ENCODE assay signal across 8 cellular contexts in genomic region chr14:104753528-104754212, GRCh38. TPM values are rescaled to one million over a fixed set of nuclear protein-coding genes. Genes with fewer than 3 reads are reported as not detected.
DNase-seq lines count a peak whose midpoint lies in the region; ATAC-seq, FAIRE-seq and TF ChIP-seq lines count a peak whose summit lies in the region.

No MANE protein-coding gene starts in this region.

- H2BK120ac ChIP-seq in H1 (replicated peaks; ENCODE audit: low read depth, low read length): no peak overlapping the region

- H3K27me3 ChIP-seq in DND-41 (ENCODE audit: insufficient read depth, low read length, poor library complexity) (no peaks in the 10 kb centered on the region), H1 (replicated peaks in 1 of 4; ENCODE audit: control insufficient read depth in 3 of 4, extremely low read depth in 1 of 4, insufficient read depth in 3 of 4, low read length in 3 of 4) (no peaks in the 10 kb centered on the region; a peak in 1 of 7 replicates)

- intact Hi-C loops in OCI-LY7 (cut with micrococcal nuclease; ENCODE audit: unreplicated experiment): loop anchor here (1.0 to 10.0 kb wide), 4 partner anchors 41 to 271 kb away; partner anchors contain the start of gene CDCA4

- no peak overlapping the region for H2BK15ac ChIP-seq in H1 (ENCODE audit: low read length)

- CTCF ChIA-PET in OCI-LY7 (lab: Charles Lee; ENCODE audit: unreplicated experiment) (interaction anchor here (1.4 kb wide), 1 partner anchor 15 kb away, joined by 6 read pairs; no protein-coding TSS in a partner anchor), H1 (lab: Charles Lee; ENCODE audit: partially characterized antibody) (interaction anchor here (0.6 to 2.6 kb wide), 12 partner anchors 12 to 805 kb away, joined by 3 to 11 read pairs (median 4); partner anchors contain the start of genes ADSS1 and ZBTB42)

- H3K4me1 ChIP-seq in DND-41 (ENCODE audit: insufficient read depth, low read length): peaks cover 55% of the 10 kb centered on the region
- H3K4me1 ChIP-seq in OCI-LY7 (ENCODE audit: insufficient read depth, low read length, poor library complexity, severe bottlenecking): peaks cover 57% of the 10 kb centered on the region
- H3K4me1 ChIP-seq in H1 (replicated peaks in 1 of 4; ENCODE audit: control insufficient read depth in 3 of 4, insufficient read depth in 4 of 4, low read length in 3 of 4): peaks cover 0 to 13% (median 5%) of the 10 kb centered on the region in 4 experiments; a peak in 6 of 7 replicates

- H3K4me2 ChIP-seq in DND-41 (ENCODE audit: insufficient read depth, low read length) (peak overlapping the region; percentile 86), OCI-LY7 (ENCODE audit: low read length) (peak overlapping the region; percentile 100), H1 (ENCODE audit: insufficient read depth in 1 of 2, low read depth in 2 of 2, low read length in 2 of 2) (peak overlapping the region; percentile 73 to 87)

- H3K9me3 ChIP-seq in DND-41 (ENCODE audit: insufficient read depth, low read length, severe bottlenecking): no peaks in the 10 kb centered on the region
- 0 out of 2 replicates have a peak, but pooled peaks cover 10% of the 10 kb centered on the region for H3K9me3 ChIP-seq in OCI-LY7 (ENCODE audit: low read length)
- peaks cover 10 to 25% of the 10 kb centered on the region in 2 experiments for H3K9me3 ChIP-seq in H1 (ENCODE audit: insufficient read depth in 2 of 2, low read depth in 1 of 2, low read length in 1 of 2)

- H4K91ac ChIP-seq in H1 (replicated peaks; ENCODE audit: insufficient read length, low read length): no peak overlapping the region

- no peak for ATAC-seq in DND-41 (ENCODE audit: insufficient read depth, low read depth)
- ATAC-seq in natural killer cell treated with Interleukin-12 subunit alpha and Interleukin-12 subunit beta and Interleukin-15 and Interleukin-18, amount 100 ng/mL, for 72 hours: no peak
- ATAC-seq in GM21390 (IDR thresholded peaks at IDR 0.05; ENCODE audit: unreplicated experiment): no peak
- no peak for ATAC-seq in HG03045 (IDR thresholded peaks at IDR 0.05; ENCODE audit: unreplicated experiment)

- H3K36me3 Mint-ChIP-seq in natural killer cell treated with Interleukin-12 subunit alpha and Interleukin-12 subunit beta and Interleukin-15 and Interleukin-18, amount 100 ng/mL, for 72 hours: no peaks in the 10 kb centered on the region

- DNase-seq in DND-41: peak; percentile 23
- DNase-seq in OCI-LY7 (ENCODE audit: low spot score): peak; percentile 18
- DNase-seq in H1 (ENCODE audit: low read depth in 1 of 2, low spot score in 2 of 2): no peak
- DNase-seq in natural killer cell treated with Interleukin-12 subunit alpha and Interleukin-12 subunit beta and Interleukin-15 and Interleukin-18, amount 100 ng/mL, for 72 hours (ENCODE audit: low spot score): no peak
- DNase-seq in GM13976 (ENCODE audit: low spot score): no peak
- DNase-seq in GM20000 (ENCODE audit: low spot score): no peak

- peaks cover 61% of the 10 kb centered on the region for H3K79me2 ChIP-seq in DND-41 (ENCODE audit: insufficient read depth, low read length)
- H3K79me2 ChIP-seq in OCI-LY7 (ENCODE audit: insufficient read depth, low read depth, low read length): peaks cover 38% of the 10 kb centered on the region
- peaks cover 10 to 49% of the 10 kb centered on the region in 2 experiments; a peak in 3 of 4 replicates for H3K79me2 ChIP-seq in H1 (ENCODE audit: control insufficient read depth in 1 of 2, insufficient read depth in 2 of 2, low read length in 2 of 2)

- FAIRE-seq in H1 (lab: Jason Lieb, UNC): no peak

- no peak for TF ChIP-seq RAD21 in H1 (IDR thresholded peaks at IDR 0.05 in 1 of 2, conservative IDR thresholded peaks at IDR 0.05 in 1 of 2; ENCODE audit: low read depth in 2 of 2, low read length in 2 of 2)

- POLR2A ChIA-PET in OCI-LY7 (lab: Charles Lee) (interaction anchor here (1.2 to 1.9 kb wide), 4 partner anchors 9 to 97 kb away, joined by 3 to 9 read pairs (median 4); no protein-coding TSS in a partner anchor), H1 (lab: Charles Lee; ENCODE audit: partially characterized antibody) (interaction anchor here (0.8 to 2.9 kb wide), 19 partner anchors 9 to 141 kb away, joined by 3 to 21 read pairs (median 4); no protein-coding TSS in a partner anchor)

- 0 out of 2 replicates have a peak overlapping the region, but pooled peaks have one; percentile 50 for H2BK12ac ChIP-seq in H1 (ENCODE audit: low read depth, low read length)

- no peaks in the 10 kb centered on the region for H3K9me3 Mint-ChIP-seq in natural killer cell treated with Interleukin-12 subunit alpha and Interleukin-12 subunit beta and Interleukin-15 and Interleukin-18, amount 100 ng/mL, for 72 hours

- TF ChIP-seq CTCF in DND-41 (IDR thresholded peaks at IDR 0.05; ENCODE audit: borderline replicate concordance, extremely low read depth, low read length, poor library complexity, severe bottlenecking) (no peak), OCI-LY7 (conservative IDR thresholded peaks at IDR 0.05; ENCODE audit: low read length) (no peak), H1 (IDR thresholded peaks at IDR 0.05; ENCODE audit: control extremely low read depth in 1 of 3, insufficient read depth in 1 of 3, low read depth in 1 of 3, low read length in 3 of 3) (no peak), GM13976 (IDR thresholded peaks at IDR 0.05; ENCODE audit: borderline replicate concordance, control extremely low read depth, extremely low read depth, insufficient read depth, missing control alignments) (no peak), GM20000 (IDR thresholded peaks at IDR 0.05; ENCODE audit: extremely low read depth, missing control alignments) (no peak)

- no peak for TF ChIP-seq EP300 in H1 (IDR thresholded peaks at IDR 0.05; ENCODE audit: borderline replicate concordance in 1 of 2, low read depth in 2 of 2, low read length in 2 of 2)

- peak overlapping the region; percentile 98; the same call in 1 of the 2 replicates for H4K8ac ChIP-seq in H1 (ENCODE audit: extremely low read depth, insufficient read depth, low read length)

- BruUV-seq in OCI-LY7 (replicated peaks; lab: Mats Ljungman, UMichigan): no TSS peak

- peaks cover 18 to 29% of the 10 kb centered on the region in 2 donors for H3K4me1 Mint-ChIP-seq in natural killer cell treated with Interleukin-12 subunit alpha and Interleukin-12 subunit beta and Interleukin-15 and Interleukin-18, amount 100 ng/mL, for 72 hours (ENCODE audit: low read depth in 2 of 2)

- no peak overlapping the region for H2BK20ac ChIP-seq in H1 (ENCODE audit: low read length)

- peak overlapping the region; percentile 88 for H3K27ac ChIP-seq in DND-41 (ENCODE audit: low read length)
- peak overlapping the region; percentile 42 for H3K27ac ChIP-seq in OCI-LY7 (ENCODE audit: low read depth, low read length, poor library complexity, severe bottlenecking)
- peak overlapping the region; percentile 85; the same call in 1 of the 2 replicates for H3K27ac ChIP-seq in H1 (ENCODE audit: low read depth, low read length)

- H3K27ac Mint-ChIP-seq in natural killer cell treated with Interleukin-12 subunit alpha and Interleukin-12 subunit beta and Interleukin-15 and Interleukin-18, amount 100 ng/mL, for 72 hours: peak overlapping the region; percentile 78 to 84

- H3K23me2 ChIP-seq in H1 (ENCODE audit: low read depth, low read length): peaks cover 5% of the 10 kb centered on the region; the same call in 1 of the 2 replicates

- no peak overlapping the region for H2AK5ac ChIP-seq in H1 (ENCODE audit: low read depth, low read length)

- H3K36me3 ChIP-seq in DND-41 (ENCODE audit: insufficient read depth, low read length): peaks cover 45% of the 10 kb centered on the region
- peaks cover 42% of the 10 kb centered on the region for H3K36me3 ChIP-seq in OCI-LY7 (ENCODE audit: insufficient read depth, low read length)
- peaks cover 8 to 30% (median 19%) of the 10 kb centered on the region in 4 experiments; a peak in 7 of 8 replicates for H3K36me3 ChIP-seq in H1 (ENCODE audit: control insufficient read depth in 2 of 4, insufficient read depth in 4 of 4, low read length in 3 of 4)

- 0 out of 2 replicates have a peak overlapping the region, but pooled peaks have one; percentile 96 for H2BK5ac ChIP-seq in H1 (ENCODE audit: low read depth, low read length)

- H3K18ac ChIP-seq in H1 (ENCODE audit: extremely low read depth, low read length): no peak overlapping the region

- TF ChIP-seq POLR2A in H1 (IDR thresholded peaks at IDR 0.05; ENCODE audit: control extremely low read depth in 1 of 2, low read depth in 2 of 2, low read length in 2 of 2): no peak

- peaks cover 24% of the 10 kb centered on the region for H3K79me1 ChIP-seq in H1 (ENCODE audit: low read depth, low read length)

- in situ Hi-C loops in GM13976 (cut with MboI; ENCODE audit: low sequenced_read_pairs, unreplicated experiment): no loop called here

- no peak overlapping the region for H4K5ac ChIP-seq in H1 (ENCODE audit: insufficient read length, low read depth, low read length)

- H3K14ac ChIP-seq in H1 (ENCODE audit: insufficient read length): no peak overlapping the region

- no peak overlapping the region for H3K4ac ChIP-seq in H1 (replicated peaks; ENCODE audit: insufficient read length, low read depth, low read length)

- H2AFZ ChIP-seq in DND-41 (ENCODE audit: low read depth, low read length) (no peak overlapping the region), OCI-LY7 (ENCODE audit: low read length) (no peak overlapping the region), H1 (ENCODE audit: low read length) (no peak overlapping the region)

- H4K20me1 ChIP-seq in DND-41 (ENCODE audit: insufficient read depth, low read length) (peaks cover 51% of the 10 kb centered on the region), OCI-LY7 (ENCODE audit: insufficient read depth, low read length) (peaks cover 14% of the 10 kb centered on the region), H1 (replicated peaks in 1 of 2; ENCODE audit: control insufficient read depth in 1 of 2, insufficient read depth in 2 of 2, low read length in 2 of 2) (peaks cover 19 to 44% of the 10 kb centered on the region in 2 experiments)

- H3K4me3 ChIP-seq in DND-41 (ENCODE audit: low read depth in 1 of 2, low read length in 2 of 2): peak overlapping the region; percentile 69 to 89
- peak overlapping the region; percentile 91 for H3K4me3 ChIP-seq in OCI-LY7 (ENCODE audit: low read depth, low read length, poor library complexity, severe bottlenecking)
- peak overlapping the region; percentile 86 to 97 (median 94) for H3K4me3 ChIP-seq in H1 (ENCODE audit: extremely low read depth in 1 of 4, insufficient read depth in 2 of 4, low read depth in 3 of 4, low read length in 4 of 4)

- peaks cover 0 to 3% of the 10 kb centered on the region in 2 donors for H3K27me3 Mint-ChIP-seq in natural killer cell treated with Interleukin-12 subunit alpha and Interleukin-12 subunit beta and Interleukin-15 and Interleukin-18, amount 100 ng/mL, for 72 hours

- no peak overlapping the region for H3K23ac ChIP-seq in H1 (ENCODE audit: insufficient read length)

- no peaks in the 10 kb centered on the region for H3K9me2 ChIP-seq in OCI-LY7 (ENCODE audit: insufficient read depth, low read length)

- H3K4me3 Mint-ChIP-seq in natural killer cell treated with Interleukin-12 subunit alpha and Interleukin-12 subunit beta and Interleukin-15 and Interleukin-18, amount 100 ng/mL, for 72 hours: peak overlapping the region; percentile 97

- no peak overlapping the region for H3K56ac ChIP-seq in H1 (replicated peaks; ENCODE audit: insufficient read length, low read depth, low read length)

- 7% methylated on average over 23 of the region's 30 CpGs; no CpG with 5 or more reads in 1 of the 2 experiments for WGBS in H1 (ENCODE audit: extremely low coverage in 1 of 2, insufficient coverage in 1 of 2, insufficient read length in 1 of 2, insufficient replicate concordance in 2 of 2, low coverage in 1 of 2, low lambda C conversion rate in 2 of 2, missing lambda C conversion rate in 1 of 2), 2 experiments

- H3K9ac ChIP-seq in DND-41 (ENCODE audit: low read depth, low read length): peak overlapping the region; percentile 82
- H3K9ac ChIP-seq in H1 (replicated peaks in 1 of 4; ENCODE audit: extremely low read depth in 1 of 4, low read depth in 3 of 4, low read length in 3 of 4): peak overlapping the region; percentile 81 to 93 (median 93)

RNA-seq across cellular contexts. Expression of gene SIVA1, which starts 0.7 kb away (rescaled TPM):
- total RNA-seq in OCI-LY7 (2014; rRNA removed; shearing (Covaris generic)): 215 and 244 TPM in 2 replicates
- 88.3 and 111 TPM in 2 replicates for total RNA-seq in OCI-LY7 (2022)
- total RNA-seq in H1 (2021; fragmentation: NEBNext Ultra II Directional; extraction: Animal tissue kit (Norgen Biotek cat#: 25700)): 123 and 135 TPM in 2 replicates
- polyA plus RNA-seq in H1 (2011; rRNA removed): 517 and 589 TPM in 2 replicates
- 330 TPM for polyA plus RNA-seq in H1 (2011; cell fraction: cytosol; rRNA removed)
- 307 TPM for polyA plus RNA-seq in H1 (2011; cell fraction: nucleus; rRNA removed)
- polyA plus RNA-seq in H1 (2012, experiment 1 of 2): 85.5 to 181 TPM (median 172 TPM) in 4 replicates
- polyA plus RNA-seq in H1 (2012, experiment 2 of 2): 271 TPM
- 207 TPM for polyA plus RNA-seq in H1 (2013, experiment 1 of 2)
- polyA plus RNA-seq in H1 (2013, experiment 2 of 2): 187 TPM
- 23.9 and 34.6 TPM in 2 replicates for polyA minus RNA-seq in H1 (2011; rRNA and poly(A)+ RNA removed)
- 70.6 TPM for polyA minus RNA-seq in H1 (2011; cell fraction: cytosol; rRNA and poly(A)+ RNA removed)
- polyA minus RNA-seq in H1 (2011; cell fraction: nucleus; rRNA and poly(A)+ RNA removed): 52.2 TPM
- 100 to 1,000 TPM in 1 of 2 donors, 10 to 100 TPM in 1; 74.5 to 157 TPM for total RNA-seq in natural killer cell treated with Interleukin-12 subunit alpha and Interleukin-12 subunit beta and Interleukin-15 and Interleukin-18, amount 100 ng/mL, for 72 hours

RNA-seq across cellular contexts. Expression of gene ADSS1, which starts 29.6 kb away (rescaled TPM):
- not detected in 2 replicates for total RNA-seq in OCI-LY7 (2014; rRNA removed; shearing (Covaris generic))
- 2.1 and 2.8 TPM in 2 replicates for total RNA-seq in OCI-LY7 (2022)
- 7.9 and 8.9 TPM in 2 replicates for total RNA-seq in H1 (2021; fragmentation: NEBNext Ultra II Directional; extraction: Animal tissue kit (Norgen Biotek cat#: 25700))
- polyA plus RNA-seq in H1 (2011; rRNA removed): 7.1 and 9.4 TPM in 2 replicates
- polyA plus RNA-seq in H1 (2011; cell fraction: cytosol; rRNA removed): 12.8 TPM
- 43.4 TPM for polyA plus RNA-seq in H1 (2011; cell fraction: nucleus; rRNA removed)
- polyA plus RNA-seq in H1 (2012, experiment 1 of 2): 8.2 to 15.0 TPM (median 11.8 TPM) in 4 replicates
- polyA plus RNA-seq in H1 (2012, experiment 2 of 2): 9.8 TPM
- polyA plus RNA-seq in H1 (2013, experiment 1 of 2): 6.2 TPM
- 5.8 TPM for polyA plus RNA-seq in H1 (2013, experiment 2 of 2)
- 3.2 and 7.1 TPM in 2 replicates for polyA minus RNA-seq in H1 (2011; rRNA and poly(A)+ RNA removed)
- polyA minus RNA-seq in H1 (2011; cell fraction: cytosol; rRNA and poly(A)+ RNA removed): 2.6 TPM
- 11.0 TPM for polyA minus RNA-seq in H1 (2011; cell fraction: nucleus; rRNA and poly(A)+ RNA removed)
- under 1 TPM; 0.50 to 0.61 TPM for total RNA-seq in natural killer cell treated with Interleukin-12 subunit alpha and Interleukin-12 subunit beta and Interleukin-15 and Interleukin-18, amount 100 ng/mL, for 72 hours

RNA-seq across cellular contexts. Expression of gene AKT1, which starts 41.9 kb away (rescaled TPM):
- 75.4 and 83.0 TPM in 2 replicates for total RNA-seq in OCI-LY7 (2014; rRNA removed; shearing (Covaris generic))
- 108 and 109 TPM in 2 replicates for total RNA-seq in OCI-LY7 (2022)
- 62.1 and 71.5 TPM in 2 replicates for total RNA-seq in H1 (2021; fragmentation: NEBNext Ultra II Directional; extraction: Animal tissue kit (Norgen Biotek cat#: 25700))
- 68.1 and 89.8 TPM in 2 replicates for polyA plus RNA-seq in H1 (2011; rRNA removed)
- polyA plus RNA-seq in H1 (2011; cell fraction: cytosol; rRNA removed): 86.7 TPM
- polyA plus RNA-seq in H1 (2011; cell fraction: nucleus; rRNA removed): 135 TPM
- 53.7 to 73.1 TPM (median 68.0 TPM) in 4 replicates for polyA plus RNA-seq in H1 (2012, experiment 1 of 2)
- 53.5 TPM for polyA plus RNA-seq in H1 (2012, experiment 2 of 2)
- polyA plus RNA-seq in H1 (2013, experiment 1 of 2): 44.6 TPM
- polyA plus RNA-seq in H1 (2013, experiment 2 of 2): 45.6 TPM
- polyA minus RNA-seq in H1 (2011; rRNA and poly(A)+ RNA removed): 43.3 and 54.9 TPM in 2 replicates
- polyA minus RNA-seq in H1 (2011; cell fraction: cytosol; rRNA and poly(A)+ RNA removed): 46.9 TPM
- polyA minus RNA-seq in H1 (2011; cell fraction: nucleus; rRNA and poly(A)+ RNA removed): 28.2 TPM
- 100 to 1,000 TPM; 128 to 229 TPM for total RNA-seq in natural killer cell treated with Interleukin-12 subunit alpha and Interleukin-12 subunit beta and Interleukin-15 and Interleukin-18, amount 100 ng/mL, for 72 hours

RNA-seq across cellular contexts. Expression of gene ZBTB42, which starts 47.2 kb away (rescaled TPM):
- 0.98 and 2.4 TPM in 2 replicates for total RNA-seq in OCI-LY7 (2014; rRNA removed; shearing (Covaris generic))
- total RNA-seq in OCI-LY7 (2022): 1.9 and 2.4 TPM in 2 replicates
- 2.8 and 2.9 TPM in 2 replicates for total RNA-seq in H1 (2021; fragmentation: NEBNext Ultra II Directional; extraction: Animal tissue kit (Norgen Biotek cat#: 25700))
- 3.1 and 3.7 TPM in 2 replicates for polyA plus RNA-seq in H1 (2011; rRNA removed)
- polyA plus RNA-seq in H1 (2011; cell fraction: cytosol; rRNA removed): 2.5 TPM
- polyA plus RNA-seq in H1 (2011; cell fraction: nucleus; rRNA removed): 4.0 TPM
- 1.5 to 3.3 TPM (median 2.9 TPM) in 4 replicates for polyA plus RNA-seq in H1 (2012, experiment 1 of 2)
- polyA plus RNA-seq in H1 (2012, experiment 2 of 2): 2.3 TPM
- 1.2 TPM for polyA plus RNA-seq in H1 (2013, experiment 1 of 2)
- polyA plus RNA-seq in H1 (2013, experiment 2 of 2): 1.2 TPM
- 3.4 and 4.0 TPM in 2 replicates for polyA minus RNA-seq in H1 (2011; rRNA and poly(A)+ RNA removed)
- polyA minus RNA-seq in H1 (2011; cell fraction: cytosol; rRNA and poly(A)+ RNA removed): 2.7 TPM
- polyA minus RNA-seq in H1 (2011; cell fraction: nucleus; rRNA and poly(A)+ RNA removed): 7.3 TPM
- total RNA-seq in natural killer cell treated with Interleukin-12 subunit alpha and Interleukin-12 subunit beta and Interleukin-15 and Interleukin-18, amount 100 ng/mL, for 72 hours: 1 to 10 TPM; 1.3 to 3.0 TPM

Comparison
In these comparisons a context has a peak if more than half of its experiments do, and no peak if none do; other contexts are left out.
1. DNase-seq: peak in DND-41 (single experiment) and OCI-LY7 (single experiment); none in H1 (0 of 2), natural killer cell treated with Interleukin-12 subunit alpha and Interleukin-12 subunit beta and Interleukin-15 and Interleukin-18, amount 100 ng/mL, for 72 hours (single experiment), GM13976 (single experiment) and GM20000 (single experiment).
2. Peak in every context shown above with its lines, with median percentiles within 50 percentile points of each other: H3K27ac ChIP-seq, H3K4me2 ChIP-seq and H3K4me3 ChIP-seq.